ENCODE assay signal across 11 cellular contexts in the genomic region with DNA sequence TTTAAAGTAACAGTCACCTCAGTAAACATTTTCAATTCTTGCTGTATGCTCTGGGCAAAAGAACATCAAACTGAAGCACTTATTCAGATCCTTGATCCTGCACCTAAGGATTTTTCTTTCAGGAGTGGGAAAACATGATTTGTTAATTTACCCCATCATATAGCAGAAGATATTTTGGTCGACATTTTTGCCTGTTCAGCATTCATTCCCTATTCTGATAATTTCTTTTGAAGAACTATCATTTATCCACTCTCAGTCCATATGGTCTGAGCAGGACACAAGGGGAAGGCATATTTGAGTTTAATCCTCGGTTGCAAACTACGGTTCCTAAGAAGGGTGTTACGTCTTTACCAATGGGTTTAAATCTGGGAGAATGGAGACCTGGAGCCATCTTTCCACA. TPM values are rescaled to one million over a fixed set of nuclear protein-coding genes. Genes with fewer than 3 reads are reported as not detected.
DNase-seq lines count a peak whose midpoint lies in the region; ATAC-seq, FAIRE-seq and TF ChIP-seq lines count a peak whose summit lies in the region.
"Had no signal": no experiment of that assay in that cellular context is flagged by ENCODE, and none has a peak within 500 bp of the region (broad histone marks: within the 10 kb centered on the region; RNA-seq: fewer than 3 reads in every experiment).

No MANE protein-coding gene starts in this region.

- peak overlapping the region; percentile 86 for H3K4me2 ChIP-seq in PC-9
- peak overlapping the region; percentile 76 for H3K4me2 ChIP-seq in parathyroid adenoma (ENCODE audit: low read length)

- no TSS peak for BruUV-seq in PC-9 (replicated peaks; lab: Mats Ljungman, UMichigan)

- intact Hi-C loops in PC-9 (cut with micrococcal nuclease; ENCODE audit: unreplicated experiment): loop anchor here (2.0 to 10.0 kb wide), 5 partner anchors 89 to 305 kb away; partner anchors contain the start of genes EXOC1, NMU and SRD5A3

- H3K4me3 ChIP-seq in PC-9 (peak overlapping the region; percentile 58), parathyroid adenoma (ENCODE audit: low read depth, low read length) (peak overlapping the region; percentile 70)

- H3K4me1 ChIP-seq in ES-I3 (ENCODE audit: insufficient read depth, low read length) (peaks cover 16% of the 10 kb centered on the region), PC-9 (replicated peaks; ENCODE audit: insufficient read depth) (peaks cover 41% of the 10 kb centered on the region), parathyroid adenoma (no peaks in the 10 kb centered on the region)

- H3K36me3 ChIP-seq in ES-I3 (ENCODE audit: insufficient read depth, low read length) (no peaks in the 10 kb centered on the region), PC-9 (ENCODE audit: low read depth) (no peaks in the 10 kb centered on the region), parathyroid adenoma (ENCODE audit: control insufficient read depth, insufficient read depth, low read length) (no peaks in the 10 kb centered on the region)

- peak overlapping the region; percentile 80 for H3K27ac ChIP-seq in PC-9
- peak overlapping the region; percentile 87 for H3K27ac ChIP-seq in parathyroid adenoma

- no peaks in the 10 kb centered on the region for H3K9me2 ChIP-seq in PC-9 (ENCODE audit: insufficient read depth)

- peak overlapping the region; percentile 95 for H3K9ac ChIP-seq in ES-I3 (ENCODE audit: low read depth, low read length)
- no peak overlapping the region for H3K9ac ChIP-seq in parathyroid adenoma

- CTCF ChIA-PET in PC-9 (lab: Charles Lee): no interaction called here

- no peak for TF ChIP-seq CTCF in PC-9 (conservative IDR thresholded peaks at IDR 0.05)
- TF ChIP-seq CTCF in parathyroid adenoma (IDR thresholded peaks at IDR 0.05): no peak

- POLR2A ChIA-PET in PC-9 (lab: Charles Lee; ENCODE audit: unreplicated experiment): no interaction called here

- H3F3A ChIP-seq in PC-9 (ENCODE audit: insufficient read depth, low read depth): peaks cover 37% of the 10 kb centered on the region

- peak; percentile 41 for FAIRE-seq in endometrium (lab: Jason Lieb, UNC)

- H4K20me1 ChIP-seq in PC-9 (ENCODE audit: insufficient read depth): no peaks in the 10 kb centered on the region; the same call in 1 of the 2 replicates

- H3K9me3 ChIP-seq in ES-I3 (ENCODE audit: control insufficient read depth, insufficient read depth, low read length) (no peaks in the 10 kb centered on the region), PC-9 (ENCODE audit: insufficient read depth, low read depth) (no peaks in the 10 kb centered on the region; the same call in 1 of the 2 replicates), parathyroid adenoma (ENCODE audit: control insufficient read depth, low read length) (no peaks in the 10 kb centered on the region)

- H2AFZ ChIP-seq in PC-9 (peak overlapping the region; percentile 90), parathyroid adenoma (peak overlapping the region; percentile 94)

- H3K79me2 ChIP-seq in PC-9 (ENCODE audit: low read depth): peaks cover 24% of the 10 kb centered on the region
- H3K79me2 ChIP-seq in parathyroid adenoma: peaks cover 5% of the 10 kb centered on the region

- DNase-seq in PC-9 (no peak), iPS-NIHi7 (ENCODE audit: extremely low spot score) (no peak)
- DNase-seq: activated CD8-positive, alpha-beta memory T cell treated with anti-CD3 and anti-CD28 coated beads, Interleukin-2, amount 50 U/mL, for 4 hours had no signal

- ATAC-seq in HG02840 (IDR thresholded peaks at IDR 0.05; ENCODE audit: low FRiP score, unreplicated experiment): no peak
- ATAC-seq in GM18502 (IDR thresholded peaks at IDR 0.05; ENCODE audit: poor library complexity, unreplicated experiment): no peak
- ATAC-seq in GM21737 (IDR thresholded peaks at IDR 0.05; ENCODE audit: unreplicated experiment): no peak

- H3K27me3 ChIP-seq in PC-9 (ENCODE audit: insufficient read depth, low read depth) (no peaks in the 10 kb centered on the region), parathyroid adenoma (ENCODE audit: control insufficient read depth, insufficient read depth, low read length) (no peaks in the 10 kb centered on the region)

RNA-seq across cellular contexts. Expression of gene CLOCK, which starts 1.2 kb away (rescaled TPM):
- total RNA-seq in PC-9 (2021): 13.3 and 19.4 TPM in 2 replicates

RNA-seq across cellular contexts. Expression of gene PDCL2, which starts 44.1 kb away (rescaled TPM):
- total RNA-seq in PC-9 (2021): not detected in 2 replicates
- total RNA-seq: lung, ureter had no signal
